In the genomic region with DNA sequence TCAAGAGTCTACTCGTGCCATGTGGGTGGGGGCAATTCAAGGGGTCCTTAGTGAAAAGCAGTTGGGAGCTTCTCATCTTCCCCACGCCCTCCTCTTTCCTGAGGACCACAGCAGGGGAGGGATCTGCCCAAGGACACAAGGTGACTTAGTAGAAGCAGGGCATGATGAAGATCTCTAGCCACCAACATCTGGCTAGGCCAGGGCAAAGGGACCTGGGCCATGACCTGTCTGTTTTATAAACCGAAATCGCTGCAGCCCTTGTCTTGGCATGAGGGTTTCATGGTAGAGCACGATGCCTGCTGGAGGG, we compare ENCODE assay signal across 13 cellular contexts. TPM values are rescaled to one million over a fixed set of nuclear protein-coding genes. Genes with fewer than 3 reads are reported as not detected.
DNase-seq lines count a peak whose midpoint lies in the region; ATAC-seq and TF ChIP-seq lines count a peak whose summit lies in the region.
"Had no signal": no experiment of that assay in that cellular context is flagged by ENCODE, and none has a peak within 500 bp of the region (broad histone marks: within the 10 kb centered on the region; RNA-seq: fewer than 3 reads in every experiment).

No MANE protein-coding gene starts in this region.

- DNase-seq in CD14-positive monocyte (ENCODE audit: low spot score) = no peak
- DNase-seq in RWPE1 (ENCODE audit: low spot score) = no peak
- DNase-seq in MV-4-11 (lab: John Stamatoyannopoulos, UW) = no peak
- no peak for DNase-seq in mesendoderm

- TF ChIP-seq CTCF in CD14-positive monocyte (IDR thresholded peaks at IDR 0.05) = no peak
- TF ChIP-seq CTCF in RWPE1 (conservative IDR thresholded peaks at IDR 0.05; ENCODE audit: low read depth) = no peak

- H3K4ac ChIP-seq in mesendoderm (ENCODE audit: low read depth, low read length) = no peak overlapping the region

- peaks cover 56% of the 10 kb centered on the region for H3K4me1 Mint-ChIP-seq in CD14-positive monocyte

- no peak overlapping the region for H2BK5ac ChIP-seq in mesendoderm (ENCODE audit: low read length)

- H3K18ac ChIP-seq in mesendoderm (ENCODE audit: low read length) = no peak overlapping the region

- H3K23ac ChIP-seq in mesendoderm (ENCODE audit: low read length) = no peak overlapping the region

- peaks cover 0 to 20% (median 0%) of the 10 kb centered on the region in 3 donors for H3K27me3 Mint-ChIP-seq in CD14-positive monocyte (ENCODE audit: low read depth in 3 of 3)

- no peak overlapping the region for H2BK120ac ChIP-seq in mesendoderm (ENCODE audit: low read depth, low read length)

- H3K56ac ChIP-seq in mesendoderm (ENCODE audit: low read length) = no peak overlapping the region

- intact Hi-C loops in CD14-positive monocyte (cut with micrococcal nuclease) = no loop called here

- no peak overlapping the region for H4K5ac ChIP-seq in mesendoderm (ENCODE audit: low read length)

- H2AK5ac ChIP-seq in mesendoderm (ENCODE audit: low read length) = no peak overlapping the region

- H3K4me1 ChIP-seq in esophagus (ENCODE audit: control insufficient read depth in 2 of 2, insufficient read depth in 2 of 2, low read length in 1 of 2) (peaks cover 0 to 20% of the 10 kb centered on the region in 2 donors), skeletal muscle satellite cell (ENCODE audit: control insufficient read depth, insufficient read depth, low read length) (peaks cover 37% of the 10 kb centered on the region), mesendoderm (ENCODE audit: control insufficient read depth, low read depth, low read length) (no peaks in the 10 kb centered on the region)

- H3K27me3 ChIP-seq in esophagus (ENCODE audit: control insufficient read depth in 1 of 2, insufficient read depth in 2 of 2, low read length in 2 of 2) = no peaks in the 10 kb centered on the region
- no peaks in the 10 kb centered on the region for H3K27me3 ChIP-seq in skeletal muscle satellite cell (ENCODE audit: control insufficient read depth, insufficient read depth, low read length)
- H3K27me3 ChIP-seq in mesendoderm (ENCODE audit: insufficient read depth, low read length, poor library complexity) = no peaks in the 10 kb centered on the region
- H3K27me3 ChIP-seq: cardiac muscle cell, gastroesophageal sphincter had no signal

- POLR2A ChIA-PET in RWPE1 (lab: Yijun Ruan, JAX; ENCODE audit: low non-redundant PET) = no interaction called here

- H3K9me3 ChIP-seq in esophagus (ENCODE audit: control insufficient read depth in 2 of 2, insufficient read depth in 1 of 2, low read depth in 1 of 2, low read length in 1 of 2) = no peaks in the 10 kb centered on the region
- H3K9me3 ChIP-seq in skeletal muscle satellite cell (replicated peaks; ENCODE audit: low read length) = no peaks in the 10 kb centered on the region
- H3K9me3 ChIP-seq: gastroesophageal sphincter had no signal

- no peak overlapping the region for H2BK15ac ChIP-seq in mesendoderm (replicated peaks; ENCODE audit: low read depth)

- CTCF ChIA-PET in RWPE1 (lab: Yijun Ruan, JAX) = interaction anchor here (1.1 to 3.1 kb wide), 3 partner anchors 15 to 168 kb away, joined by 3 to 12 read pairs (median 3); no protein-coding TSS in a partner anchor

- 53% methylated on average over 5 of the region's 5 CpGs for WGBS in esophagus, 2 donors
- WGBS in mesendoderm (ENCODE audit: extremely low coverage, insufficient coverage, low lambda C conversion rate) = no CpG with 5 or more reads among the region's 5 CpGs

- peaks cover 20 to 51% of the 10 kb centered on the region in 2 donors for H3K36me3 Mint-ChIP-seq in CD14-positive monocyte

- H3K27ac Mint-ChIP-seq in CD14-positive monocyte = peak overlapping the region; percentile 97 to 99 (median 97)

- peak overlapping the region; percentile 78 for H3K9ac ChIP-seq in skeletal muscle satellite cell (ENCODE audit: low read depth, low read length)
- no peak overlapping the region for H3K9ac ChIP-seq in mesendoderm (ENCODE audit: low read length)

- H3K4me2 ChIP-seq in skeletal muscle satellite cell (ENCODE audit: low read length) (peak overlapping the region; percentile 54), mesendoderm (ENCODE audit: low read length) (no peak overlapping the region)

- H3K27ac ChIP-seq in RWPE1 (peak overlapping the region; percentile 96), esophagus (ENCODE audit: low read depth in 2 of 2, low read length in 1 of 2) (peak overlapping the region; percentile 81 to 84), mesendoderm (ENCODE audit: low read depth, low read length) (no peak overlapping the region)
- H3K27ac ChIP-seq: cardiac muscle cell had no signal

- H3K36me3 ChIP-seq in esophagus (ENCODE audit: control insufficient read depth in 2 of 2, insufficient read depth in 2 of 2, low read length in 1 of 2) (no peaks in the 10 kb centered on the region), skeletal muscle satellite cell (ENCODE audit: insufficient read depth, low read length) (peaks cover 29% of the 10 kb centered on the region), mesendoderm (ENCODE audit: control insufficient read depth, insufficient read depth, low read length) (no peaks in the 10 kb centered on the region)
- H3K36me3 ChIP-seq: cardiac muscle cell, gastroesophageal sphincter had no signal

- H3K4me3 Mint-ChIP-seq in CD14-positive monocyte = no peak overlapping the region

- no peak overlapping the region for H4K8ac ChIP-seq in mesendoderm (ENCODE audit: low read depth, low read length)

- no peak overlapping the region for H3K4me3 ChIP-seq in esophagus (ENCODE audit: low read depth in 1 of 2, low read length in 2 of 2)
- H3K4me3 ChIP-seq in skeletal muscle satellite cell (ENCODE audit: low read length) = peak overlapping the region; percentile 27
- H3K4me3 ChIP-seq in mesendoderm (ENCODE audit: low read length) = no peak overlapping the region
- H3K4me3 ChIP-seq: cardiac muscle cell, gastroesophageal sphincter, SK-N-MC had no signal

- ATAC-seq in GM18873 (IDR thresholded peaks at IDR 0.05; ENCODE audit: low FRiP score, unreplicated experiment) = no peak
- ATAC-seq in GM21825 (IDR thresholded peaks at IDR 0.05; ENCODE audit: unreplicated experiment) = no peak

- H3K79me2 ChIP-seq in mesendoderm (ENCODE audit: control insufficient read depth, insufficient read depth, low read length) = no peaks in the 10 kb centered on the region

- H3K9me3 Mint-ChIP-seq in CD14-positive monocyte = peaks cover 0 to 17% (median 5%) of the 10 kb centered on the region in 7 donors

- H3K79me1 ChIP-seq in mesendoderm (ENCODE audit: low read length) = no peaks in the 10 kb centered on the region

RNA-seq across cellular contexts. Expression of a gene that starts 5.1 kb away (rescaled TPM):
- 10 to 100 TPM; 10.7 to 14.7 TPM for polyA plus RNA-seq in CD14-positive monocyte
- polyA plus RNA-seq in esophagus = 10 to 100 TPM; 42.7 to 46.9 TPM
- 120 and 121 TPM in 2 replicates for total RNA-seq in skeletal muscle satellite cell (2012; rRNA removed)
- polyA plus RNA-seq in mesendoderm (2013, experiment 1 of 2) = 47.0 TPM
- 49.5 TPM for polyA plus RNA-seq in mesendoderm (2013, experiment 2 of 2)

RNA-seq across cellular contexts. Expression of a gene that starts 5.9 kb away (rescaled TPM):
- polyA plus RNA-seq in CD14-positive monocyte (10 to 100 TPM; 31.3 to 33.7 TPM), esophagus (10 to 100 TPM; 16.2 to 19.7 TPM)
- 16.4 and 18.8 TPM in 2 replicates for total RNA-seq in skeletal muscle satellite cell (2012; rRNA removed)
- 11.1 TPM for polyA plus RNA-seq in mesendoderm (2013, experiment 1 of 2)
- polyA plus RNA-seq in mesendoderm (2013, experiment 2 of 2) = 11.7 TPM

RNA-seq across cellular contexts. Expression of a gene that starts 25.5 kb away (rescaled TPM):
- polyA plus RNA-seq in CD14-positive monocyte (10 to 100 TPM; 14.5 to 16.3 TPM), esophagus (10 to 100 TPM; 51.6 to 54.4 TPM)
- total RNA-seq in skeletal muscle satellite cell (2012; rRNA removed) = 35.4 and 40.3 TPM in 2 replicates
- polyA plus RNA-seq in mesendoderm (2013, experiment 1 of 2) = 13.9 TPM
- 13.2 TPM for polyA plus RNA-seq in mesendoderm (2013, experiment 2 of 2)

RNA-seq across cellular contexts. Expression of a gene that starts 43.4 kb away (rescaled TPM):
- polyA plus RNA-seq in CD14-positive monocyte = not detected
- not detected for polyA plus RNA-seq in esophagus
- total RNA-seq in skeletal muscle satellite cell (2012; rRNA removed) = not detected in 2 replicates
- not detected for polyA plus RNA-seq in mesendoderm (2013, experiment 1 of 2)
- not detected for polyA plus RNA-seq in mesendoderm (2013, experiment 2 of 2)
- total RNA-seq: activated CD8-positive, alpha-beta memory T cell treated with anti-CD3 and anti-CD28 coated beads for 36 hours; cardiac muscle cell; gastroesophageal sphincter; mucosa of gallbladder had no signal
- polyA plus RNA-seq: cardiac muscle cell had no signal

RNA-seq across cellular contexts. Expression of a gene that starts 51.1 kb away (rescaled TPM):
- 10 to 100 TPM; 25.3 to 26.7 TPM for polyA plus RNA-seq in CD14-positive monocyte
- 10 to 100 TPM; 24.7 to 26.3 TPM for polyA plus RNA-seq in esophagus
- 29.7 and 35.4 TPM in 2 replicates for total RNA-seq in skeletal muscle satellite cell (2012; rRNA removed)
- polyA plus RNA-seq in mesendoderm (2013, experiment 1 of 2) = 8.7 TPM
- polyA plus RNA-seq in mesendoderm (2013, experiment 2 of 2) = 8.9 TPM
